In genomic region chr20:10637062-10637559, GRCh38 we compare ENCODE assay signal across 2 cellular contexts.
TF ChIP-seq lines count a peak whose summit lies in the region.

No MANE protein-coding gene starts in this region.

TF ChIP-seq in IMR-90, 13 proteins besides CTCF, POLR2A, EP300 and RAD21:
- TF ChIP-seq MXI1 (IDR thresholded peaks at IDR 0.05; ENCODE audit: borderline replicate concordance, low read depth, low read length) (0 out of 2 replicates have a peak, but pooled peaks have one; percentile 10), RCOR1 (IDR thresholded peaks at IDR 0.05; ENCODE audit: insufficient replicate concordance, low read length) (no peak)
TF ChIP-seq in IMR-90: peak in this region for 1.

TF ChIP-seq in H1, 55 proteins besides CTCF, POLR2A, EP300 and RAD21:
- TF ChIP-seq KDM4A (IDR thresholded peaks at IDR 0.05; ENCODE audit: low read depth, low read length, severe bottlenecking) (no peak), HDAC6 (IDR thresholded peaks at IDR 0.05; ENCODE audit: low read depth, low read length) (no peak)
